ENCODE assay signal across 8 cellular contexts in the genomic region with DNA sequence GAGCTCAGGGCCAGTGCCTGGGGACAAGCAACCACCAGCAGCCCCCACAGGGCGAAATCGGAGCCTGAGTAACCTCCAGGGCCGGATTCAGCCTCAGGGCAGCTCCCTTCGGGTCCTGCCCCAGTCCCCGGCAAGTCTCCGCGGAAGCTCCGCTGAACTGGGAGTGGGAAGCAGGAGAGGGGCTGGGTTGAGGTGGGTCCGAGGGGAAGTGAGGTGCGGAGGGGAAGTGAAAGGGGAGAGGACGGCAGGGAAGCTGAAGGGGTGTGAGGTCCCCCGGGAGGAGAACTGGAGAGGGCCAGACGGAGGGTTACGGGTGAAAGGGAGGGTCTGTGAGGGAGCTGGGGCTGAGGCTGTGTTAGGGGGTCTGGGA. TPM values are rescaled to one million over a fixed set of nuclear protein-coding genes. Genes with fewer than 3 reads are reported as not detected.
DNase-seq lines count a peak whose midpoint lies in the region; ATAC-seq and TF ChIP-seq lines count a peak whose summit lies in the region.

No MANE protein-coding gene starts in this region.

- no peak for DNase-seq in activated CD4-positive, alpha-beta T cell treated with anti-CD3 and anti-CD28 coated beads for 36 hours
- no peak for DNase-seq in activated CD4-positive, alpha-beta T cell treated with anti-CD3 and anti-CD28 coated beads, Interleukin-2, amount 10 ng/mL, durations not matched to agents 7 days and 5 days
- DNase-seq in left colon (no peak), suprapubic skin (ENCODE audit: low spot score in 2 of 2) (no peak), erythroblast (lab: John Stamatoyannopoulos, UW) (no peak), occipital lobe (lab: John Stamatoyannopoulos, UW) (no peak)
- no peak for DNase-seq in activated T-helper 1 cell treated with anti-CD3 and anti-CD28 coated beads, Interleukin-12 subunit alpha, Interleukin-12 subunit beta, Interleukin-2, Interleukin-4 antibody, amounts not matched to agents 30 ng/mL and 10 ng/mL and 1 ng/mL, durations not matched to agents 14 hours and 24 hours and 36 hours (ENCODE audit: low spot score)

- WGBS in suprapubic skin: 20% methylated on average over 14 of the region's 14 CpGs

- intact Hi-C loops in activated CD4-positive, alpha-beta T cell treated with anti-CD3 and anti-CD28 coated beads for 36 hours (cut with DNase I, micrococcal nuclease): loop anchor here in 1 of 2 experiments (2.0 kb wide), 1 partner anchor 64 kb away; a partner anchor contains a TSS
- intact Hi-C loops in left colon (cut with DNase I, micrococcal nuclease): no loop called here
- intact Hi-C loops in activated T-helper 1 cell treated with anti-CD3 and anti-CD28 coated beads, Interleukin-12 subunit alpha, Interleukin-12 subunit beta, Interleukin-2, Interleukin-4 antibody, amounts not matched to agents 30 ng/mL and 10 ng/mL and 1 ng/mL, durations not matched to agents 14 hours and 24 hours and 36 hours (cut with micrococcal nuclease): no loop called here

- peaks cover 16% of the 10 kb centered on the region for H3K4me1 ChIP-seq in suprapubic skin

- no peak overlapping the region for H3K27ac Mint-ChIP-seq in activated CD4-positive, alpha-beta T cell treated with anti-CD3 and anti-CD28 coated beads for 36 hours
- H3K27ac Mint-ChIP-seq in activated CD4-positive, alpha-beta T cell treated with anti-CD3 and anti-CD28 coated beads, Interleukin-2, amount 10 ng/mL, durations not matched to agents 7 days and 5 days: no peak overlapping the region
- no peak overlapping the region for H3K27ac Mint-ChIP-seq in activated T-helper 17 cell treated with anti-CD3 and anti-CD28 coated beads, Interleukin-2, amount 50 U/mL, for 72 hours
- no peak overlapping the region for H3K27ac Mint-ChIP-seq in activated T-helper 1 cell treated with anti-CD3 and anti-CD28 coated beads, Interleukin-12 subunit alpha, Interleukin-12 subunit beta, Interleukin-2, Interleukin-4 antibody, amounts not matched to agents 30 ng/mL and 10 ng/mL and 1 ng/mL, durations not matched to agents 14 hours and 24 hours and 36 hours

- no peaks in the 10 kb centered on the region for H3K36me3 ChIP-seq in suprapubic skin

- H3K9me3 ChIP-seq in suprapubic skin: no peaks in the 10 kb centered on the region

- H3K4me3 ChIP-seq in suprapubic skin: peak overlapping the region; percentile 42

- H3K4me3 Mint-ChIP-seq in activated CD4-positive, alpha-beta T cell treated with anti-CD3 and anti-CD28 coated beads for 36 hours: peak overlapping the region; percentile 3
- H3K4me3 Mint-ChIP-seq in activated CD4-positive, alpha-beta T cell treated with anti-CD3 and anti-CD28 coated beads, Interleukin-2, amount 10 ng/mL, durations not matched to agents 7 days and 5 days: no peak overlapping the region
- peak overlapping the region; percentile 23 for H3K4me3 Mint-ChIP-seq in activated T-helper 17 cell treated with anti-CD3 and anti-CD28 coated beads, Interleukin-2, amount 50 U/mL, for 72 hours
- no peak overlapping the region for H3K4me3 Mint-ChIP-seq in activated T-helper 1 cell treated with anti-CD3 and anti-CD28 coated beads, Interleukin-12 subunit alpha, Interleukin-12 subunit beta, Interleukin-2, Interleukin-4 antibody, amounts not matched to agents 30 ng/mL and 10 ng/mL and 1 ng/mL, durations not matched to agents 14 hours and 24 hours and 36 hours

- H3K9me3 Mint-ChIP-seq in activated CD4-positive, alpha-beta T cell treated with anti-CD3 and anti-CD28 coated beads for 36 hours (ENCODE audit: low read depth): no peaks in the 10 kb centered on the region
- H3K9me3 Mint-ChIP-seq in activated CD4-positive, alpha-beta T cell treated with anti-CD3 and anti-CD28 coated beads, Interleukin-2, amount 10 ng/mL, durations not matched to agents 7 days and 5 days: no peaks in the 10 kb centered on the region
- H3K9me3 Mint-ChIP-seq in activated T-helper 17 cell treated with anti-CD3 and anti-CD28 coated beads, Interleukin-2, amount 50 U/mL, for 72 hours: no peaks in the 10 kb centered on the region
- H3K9me3 Mint-ChIP-seq in activated T-helper 1 cell treated with anti-CD3 and anti-CD28 coated beads, Interleukin-12 subunit alpha, Interleukin-12 subunit beta, Interleukin-2, Interleukin-4 antibody, amounts not matched to agents 30 ng/mL and 10 ng/mL and 1 ng/mL, durations not matched to agents 14 hours and 24 hours and 36 hours: no peaks in the 10 kb centered on the region

- H3K4me1 Mint-ChIP-seq in activated CD4-positive, alpha-beta T cell treated with anti-CD3 and anti-CD28 coated beads for 36 hours: peaks cover 7% of the 10 kb centered on the region
- H3K4me1 Mint-ChIP-seq in activated CD4-positive, alpha-beta T cell treated with anti-CD3 and anti-CD28 coated beads, Interleukin-2, amount 10 ng/mL, durations not matched to agents 7 days and 5 days: peaks cover 5% of the 10 kb centered on the region
- H3K4me1 Mint-ChIP-seq in activated T-helper 17 cell treated with anti-CD3 and anti-CD28 coated beads, Interleukin-2, amount 50 U/mL, for 72 hours: no peaks in the 10 kb centered on the region
- H3K4me1 Mint-ChIP-seq in activated T-helper 1 cell treated with anti-CD3 and anti-CD28 coated beads, Interleukin-12 subunit alpha, Interleukin-12 subunit beta, Interleukin-2, Interleukin-4 antibody, amounts not matched to agents 30 ng/mL and 10 ng/mL and 1 ng/mL, durations not matched to agents 14 hours and 24 hours and 36 hours (ENCODE audit: low read depth): no peaks in the 10 kb centered on the region

- no peak for ATAC-seq in activated CD4-positive, alpha-beta T cell treated with anti-CD3 and anti-CD28 coated beads for 36 hours
- no peak for ATAC-seq in activated T-helper 17 cell treated with anti-CD3 and anti-CD28 coated beads, Interleukin-2, amount 50 U/mL, for 72 hours (replicated peaks)
- peak; percentile 16 for ATAC-seq in left colon

- CTCF ChIA-PET in activated CD4-positive, alpha-beta T cell treated with anti-CD3 and anti-CD28 coated beads for 36 hours (lab: Charles Lee): interaction anchor here (0.7 to 1.0 kb wide), 2 partner anchors 120 to 139 kb away, joined by 3 read pairs; no protein-coding TSS in a partner anchor
- CTCF ChIA-PET in activated CD4-positive, alpha-beta T cell treated with anti-CD3 and anti-CD28 coated beads, Interleukin-2, amount 10 ng/mL, durations not matched to agents 7 days and 5 days (lab: Charles Lee): no interaction called here

- peak overlapping the region; percentile 5 for H3K27ac ChIP-seq in suprapubic skin

- no peak for TF ChIP-seq POLR2A in suprapubic skin (IDR thresholded peaks at IDR 0.05)
- no peak for TF ChIP-seq POLR2A in erythroblast (IDR thresholded peaks at IDR 0.05; ENCODE audit: low read length)

- POLR2A ChIA-PET in activated CD4-positive, alpha-beta T cell treated with anti-CD3 and anti-CD28 coated beads for 36 hours (lab: Charles Lee): no interaction called here
- POLR2A ChIA-PET in activated CD4-positive, alpha-beta T cell treated with anti-CD3 and anti-CD28 coated beads, Interleukin-2, amount 10 ng/mL, durations not matched to agents 7 days and 5 days (lab: Charles Lee): no interaction called here

- TF ChIP-seq EP300 in suprapubic skin (IDR thresholded peaks at IDR 0.05): no peak

- no peak for TF ChIP-seq CTCF in suprapubic skin (IDR thresholded peaks at IDR 0.05)

- H3K27me3 ChIP-seq in suprapubic skin: peaks cover 52% of the 10 kb centered on the region

- H3K36me3 Mint-ChIP-seq in activated CD4-positive, alpha-beta T cell treated with anti-CD3 and anti-CD28 coated beads for 36 hours (ENCODE audit: low read depth): no peaks in the 10 kb centered on the region
- no peaks in the 10 kb centered on the region for H3K36me3 Mint-ChIP-seq in activated CD4-positive, alpha-beta T cell treated with anti-CD3 and anti-CD28 coated beads, Interleukin-2, amount 10 ng/mL, durations not matched to agents 7 days and 5 days (ENCODE audit: low read depth)
- no peaks in the 10 kb centered on the region for H3K36me3 Mint-ChIP-seq in activated T-helper 17 cell treated with anti-CD3 and anti-CD28 coated beads, Interleukin-2, amount 50 U/mL, for 72 hours (ENCODE audit: low read depth)
- H3K36me3 Mint-ChIP-seq in activated T-helper 1 cell treated with anti-CD3 and anti-CD28 coated beads, Interleukin-12 subunit alpha, Interleukin-12 subunit beta, Interleukin-2, Interleukin-4 antibody, amounts not matched to agents 30 ng/mL and 10 ng/mL and 1 ng/mL, durations not matched to agents 14 hours and 24 hours and 36 hours (ENCODE audit: low read depth): no peaks in the 10 kb centered on the region

- peaks cover 30% of the 10 kb centered on the region for H3K27me3 Mint-ChIP-seq in activated CD4-positive, alpha-beta T cell treated with anti-CD3 and anti-CD28 coated beads for 36 hours
- peaks cover 42% of the 10 kb centered on the region for H3K27me3 Mint-ChIP-seq in activated CD4-positive, alpha-beta T cell treated with anti-CD3 and anti-CD28 coated beads, Interleukin-2, amount 10 ng/mL, durations not matched to agents 7 days and 5 days
- H3K27me3 Mint-ChIP-seq in activated T-helper 17 cell treated with anti-CD3 and anti-CD28 coated beads, Interleukin-2, amount 50 U/mL, for 72 hours: peaks cover 41% of the 10 kb centered on the region
- H3K27me3 Mint-ChIP-seq in activated T-helper 1 cell treated with anti-CD3 and anti-CD28 coated beads, Interleukin-12 subunit alpha, Interleukin-12 subunit beta, Interleukin-2, Interleukin-4 antibody, amounts not matched to agents 30 ng/mL and 10 ng/mL and 1 ng/mL, durations not matched to agents 14 hours and 24 hours and 36 hours (ENCODE audit: insufficient read depth): peaks cover 47% of the 10 kb centered on the region

RNA-seq across cellular contexts. Expression of a gene that starts 0.6 kb away (rescaled TPM):
- under 1 TPM in 1 of 2 experiments, not detected in 1; 0.05 TPM for total RNA-seq in activated CD4-positive, alpha-beta T cell treated with anti-CD3 and anti-CD28 coated beads for 36 hours
- under 1 TPM; 0.05 to 0.23 TPM for total RNA-seq in activated CD4-positive, alpha-beta T cell treated with anti-CD3 and anti-CD28 coated beads, Interleukin-2, amount 10 ng/mL, durations not matched to agents 7 days and 5 days
- under 1 TPM; 0.13 to 0.26 TPM for total RNA-seq in activated T-helper 17 cell treated with anti-CD3 and anti-CD28 coated beads, Interleukin-2, amount 50 U/mL, for 72 hours
- 100 to 1,000 TPM; 276 to 278 TPM for total RNA-seq in left colon
- 10 to 100 TPM; 15.4 to 27.2 (median 18.6) TPM for total RNA-seq in suprapubic skin
- total RNA-seq in occipital lobe: 0.94 TPM
- 0.07 TPM in 1 of 2 replicates, not detected in the other for total RNA-seq in activated T-helper 1 cell treated with anti-CD3 and anti-CD28 coated beads, Interleukin-12 subunit alpha, Interleukin-12 subunit beta, Interleukin-2, Interleukin-4 antibody, amounts not matched to agents 30 ng/mL and 10 ng/mL and 1 ng/mL, durations not matched to agents 14 hours and 24 hours and 36 hours

Comparison
In these comparisons a context has a peak if more than half of its experiments do, and no peak if none do; other contexts are left out.
1. H3K4me3 Mint-ChIP-seq: peak in activated CD4-positive, alpha-beta T cell treated with anti-CD3 and anti-CD28 coated beads for 36 hours (single experiment) and activated T-helper 17 cell treated with anti-CD3 and anti-CD28 coated beads, Interleukin-2, amount 50 U/mL, for 72 hours (single experiment); none in activated CD4-positive, alpha-beta T cell treated with anti-CD3 and anti-CD28 coated beads, Interleukin-2, amount 10 ng/mL, durations not matched to agents 7 days and 5 days (single experiment) and activated T-helper 1 cell treated with anti-CD3 and anti-CD28 coated beads, Interleukin-12 subunit alpha, Interleukin-12 subunit beta, Interleukin-2, Interleukin-4 antibody, amounts not matched to agents 30 ng/mL and 10 ng/mL and 1 ng/mL, durations not matched to agents 14 hours and 24 hours and 36 hours (single experiment).
2. RNA of a gene that starts 0.6 kb away (total RNA-seq): 276 to 278 TPM in left colon; 15.4 to 27.2 TPM in suprapubic skin, 0.94 TPM in occipital lobe (single experiment), 0.13 to 0.26 TPM in activated T-helper 17 cell treated with anti-CD3 and anti-CD28 coated beads, Interleukin-2, amount 50 U/mL, for 72 hours, 0.05 to 0.23 TPM in activated CD4-positive, alpha-beta T cell treated with anti-CD3 and anti-CD28 coated beads, Interleukin-2, amount 10 ng/mL, durations not matched to agents 7 days and 5 days, 0.05 TPM in activated CD4-positive, alpha-beta T cell treated with anti-CD3 and anti-CD28 coated beads for 36 hours and 0.07 TPM in activated T-helper 1 cell treated with anti-CD3 and anti-CD28 coated beads, Interleukin-12 subunit alpha, Interleukin-12 subunit beta, Interleukin-2, Interleukin-4 antibody, amounts not matched to agents 30 ng/mL and 10 ng/mL and 1 ng/mL, durations not matched to agents 14 hours and 24 hours and 36 hours; every median in the first group is over 4 times any median in the second.